In the genomic region with DNA sequence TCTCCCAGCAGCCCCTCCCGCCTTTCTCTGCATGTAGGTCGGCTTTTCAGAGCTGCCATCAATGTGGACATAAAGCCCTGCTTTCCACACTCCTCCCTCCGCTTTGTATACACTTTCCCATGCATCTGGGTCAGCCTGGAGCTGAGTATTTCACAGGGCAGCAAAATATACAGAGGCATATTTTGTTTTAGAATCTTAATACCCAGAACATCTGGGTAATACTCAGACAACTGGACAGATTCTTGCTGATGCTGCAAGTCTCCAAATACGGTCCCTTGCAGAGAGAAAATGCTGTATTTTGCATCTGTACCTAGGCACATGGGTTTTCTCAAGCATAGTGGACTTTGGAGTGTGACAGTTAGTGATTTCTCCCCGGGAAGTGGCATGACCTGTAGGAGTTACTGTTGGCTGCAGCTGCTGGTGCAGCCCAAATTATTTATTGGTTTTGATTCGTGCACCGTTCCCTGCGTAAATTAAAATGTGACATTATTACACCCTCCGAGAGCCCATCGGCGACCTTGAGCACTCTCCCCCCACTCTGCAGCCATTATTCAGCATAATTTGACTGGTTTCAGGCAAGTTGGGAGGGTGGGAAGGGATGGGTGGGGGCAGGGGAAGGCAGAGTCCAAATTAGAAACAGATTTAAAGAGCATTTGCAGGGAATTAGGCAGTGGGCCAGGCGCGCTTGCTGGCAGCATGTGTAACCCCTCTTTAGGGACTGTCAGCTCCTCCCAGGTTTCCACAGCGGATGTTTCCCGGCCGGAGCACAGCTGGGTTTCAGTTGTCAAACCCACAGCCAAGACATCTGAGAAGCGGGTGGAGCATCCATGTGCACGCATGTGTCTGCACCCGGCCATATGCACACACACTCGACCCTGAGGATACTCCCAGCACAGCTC, we compare ENCODE assay signal across 10 cellular contexts.
DNase-seq lines count a peak whose midpoint lies in the region; ATAC-seq and TF ChIP-seq lines count a peak whose summit lies in the region.
"Had no signal": no experiment of that assay in that cellular context is flagged by ENCODE, and none has a peak within 500 bp of the region (broad histone marks: within the 10 kb centered on the region; RNA-seq: fewer than 3 reads in every experiment).

No MANE protein-coding gene starts in this region.

- H3K27me3 ChIP-seq in BLaER1 (peaks cover 34% of the 10 kb centered on the region), fibroblast of lung (ENCODE audit: control insufficient read depth, insufficient read depth, low read length) (peaks cover 33% of the 10 kb centered on the region), transverse colon (no peaks in the 10 kb centered on the region)

- WGBS in transverse colon (ENCODE audit: low coverage in 1 of 2), 2 donors = 20 to 25% methylated on average over 8 to 20 of the region's 20 CpGs

- H3K27ac ChIP-seq in BLaER1 = no peak overlapping the region
- H3K27ac ChIP-seq in fibroblast of lung (ENCODE audit: insufficient read depth, low read length) = no peak overlapping the region
- H3K27ac ChIP-seq in transverse colon = peak overlapping the region in 2 of 4 donors; percentile 14 to 33

- in situ Hi-C loops in transverse colon (cut with MboI; ENCODE audit: low pct_ligation_motif_present in 1 of 4, low pct_unique_long_range_greater_than_20kb in 1 of 4, low sequenced_read_pairs in 3 of 4) = no loop called here

- H3K9me3 ChIP-seq in BLaER1 = no peaks in the 10 kb centered on the region
- H3K9me3 ChIP-seq in fibroblast of lung (ENCODE audit: control insufficient read depth, insufficient read depth, low read depth, low read length) = no peaks in the 10 kb centered on the region
- H3K9me3 ChIP-seq in transverse colon = no peaks in the 10 kb centered on the region

- CTCF ChIA-PET in activated CD4-positive, alpha-beta memory T cell treated with anti-CD3 and anti-CD28 coated beads, Interleukin-2, amount 10 ng/mL, durations not matched to agents 7 days and 5 days (lab: Charles Lee) = no interaction called here

- peak overlapping the region; percentile 72 for H3K27ac Mint-ChIP-seq in neural crest cell (ENCODE audit: unreplicated experiment)
- H3K27ac Mint-ChIP-seq in activated CD4-positive, alpha-beta memory T cell treated with anti-CD3 and anti-CD28 coated beads, Interleukin-2, amount 10 ng/mL, durations not matched to agents 7 days and 5 days = no peak overlapping the region
- H3K27ac Mint-ChIP-seq: CD8-positive, alpha-beta T cell; stimulated activated naive CD8-positive, alpha-beta T cell treated with anti-CD3 and anti-CD28 coated beads, Interleukin-15, Interleukin-2, amounts not matched to agents 100 ng/mL and 50 ng/mL, for 24 hours had no signal

- peaks cover 23% of the 10 kb centered on the region for H3K27me3 Mint-ChIP-seq in neural crest cell (ENCODE audit: low read depth)
- peaks cover 8% of the 10 kb centered on the region for H3K27me3 Mint-ChIP-seq in activated CD4-positive, alpha-beta memory T cell treated with anti-CD3 and anti-CD28 coated beads, Interleukin-2, amount 10 ng/mL, durations not matched to agents 7 days and 5 days

- H3K4me3 Mint-ChIP-seq in neural crest cell = no peak overlapping the region
- H3K4me3 Mint-ChIP-seq in activated CD4-positive, alpha-beta memory T cell treated with anti-CD3 and anti-CD28 coated beads, Interleukin-2, amount 10 ng/mL, durations not matched to agents 7 days and 5 days = no peak overlapping the region
- H3K4me3 Mint-ChIP-seq: CD8-positive, alpha-beta T cell; stimulated activated naive CD8-positive, alpha-beta T cell treated with anti-CD3 and anti-CD28 coated beads, Interleukin-15, Interleukin-2, amounts not matched to agents 100 ng/mL and 50 ng/mL, for 24 hours had no signal

- H3K4me3 ChIP-seq in BLaER1 (no peak overlapping the region), fibroblast of lung (replicated peaks in 1 of 4; ENCODE audit: control extremely low read depth in 1 of 4, insufficient read depth in 1 of 4, low read depth in 3 of 4, low read length in 4 of 4) (no peak overlapping the region), transverse colon (no peak overlapping the region)

- ATAC-seq in HG02759 (IDR thresholded peaks at IDR 0.05; ENCODE audit: unreplicated experiment) (no peak), HG03565 (IDR thresholded peaks at IDR 0.05; ENCODE audit: unreplicated experiment) (no peak)
- ATAC-seq: CD8-positive, alpha-beta T cell had no signal

- TF ChIP-seq POLR2A in transverse colon (IDR thresholded peaks at IDR 0.05) = no peak

- no peak overlapping the region for H2AFZ ChIP-seq in fibroblast of lung (ENCODE audit: low read length)

- no peaks in the 10 kb centered on the region for H3K36me3 Mint-ChIP-seq in neural crest cell (ENCODE audit: low read depth)
- peaks cover 2% of the 10 kb centered on the region for H3K36me3 Mint-ChIP-seq in activated CD4-positive, alpha-beta memory T cell treated with anti-CD3 and anti-CD28 coated beads, Interleukin-2, amount 10 ng/mL, durations not matched to agents 7 days and 5 days (ENCODE audit: low read depth)
- H3K36me3 Mint-ChIP-seq: CD8-positive, alpha-beta T cell had no signal

- H3K4me2 ChIP-seq in BLaER1 (peak overlapping the region; percentile 34), fibroblast of lung (ENCODE audit: extremely low read depth, insufficient read depth, low read length) (no peak overlapping the region)

- no peaks in the 10 kb centered on the region for H4K20me1 ChIP-seq in BLaER1
- no peaks in the 10 kb centered on the region for H4K20me1 ChIP-seq in fibroblast of lung (ENCODE audit: control insufficient read depth, extremely low read depth, insufficient read depth, low read length)

- peaks cover 43% of the 10 kb centered on the region for H3K4me1 Mint-ChIP-seq in neural crest cell
- H3K4me1 Mint-ChIP-seq in activated CD4-positive, alpha-beta memory T cell treated with anti-CD3 and anti-CD28 coated beads, Interleukin-2, amount 10 ng/mL, durations not matched to agents 7 days and 5 days = peaks cover 24% of the 10 kb centered on the region

- H3K9ac ChIP-seq in BLaER1 (no peak overlapping the region), fibroblast of lung (ENCODE audit: insufficient read depth, low read length) (no peak overlapping the region)

- no peaks in the 10 kb centered on the region for H3K36me3 ChIP-seq in BLaER1
- H3K36me3 ChIP-seq in fibroblast of lung (ENCODE audit: control insufficient read depth, insufficient read depth, low read length) = no peaks in the 10 kb centered on the region
- H3K36me3 ChIP-seq in transverse colon = no peaks in the 10 kb centered on the region

- H3K4me1 ChIP-seq in BLaER1 (peaks cover 36% of the 10 kb centered on the region), fibroblast of lung (ENCODE audit: control insufficient read depth, extremely low read depth, insufficient read depth, low read length) (peaks cover 4% of the 10 kb centered on the region), transverse colon (peaks cover 9 to 20% (median 16%) of the 10 kb centered on the region in 4 donors)

- DNase-seq in NCI-H2227 (lab: John Stamatoyannopoulos, UW; ENCODE audit: unreplicated experiment) (peak; percentile 69), fibroblast of lung (ENCODE audit: low read depth in 2 of 2) (peak; percentile 60 to 88), neural crest cell (ENCODE audit: low read depth, low spot score) (no peak), transverse colon (no peak)
- DNase-seq in activated CD4-positive, alpha-beta memory T cell treated with anti-CD3 and anti-CD28 coated beads, Interleukin-2, amount 10 ng/mL, durations not matched to agents 7 days and 5 days = no peak

- TF ChIP-seq CTCF in fibroblast of lung (conservative IDR thresholded peaks at IDR 0.05 in 1 of 2, IDR thresholded peaks at IDR 0.05 in 1 of 2; ENCODE audit: low read depth in 1 of 2, low read length in 2 of 2) (no peak), neural crest cell (conservative IDR thresholded peaks at IDR 0.05) (no peak), transverse colon (IDR thresholded peaks at IDR 0.05) (no peak)

- TF ChIP-seq EP300 in transverse colon (IDR thresholded peaks at IDR 0.05; ENCODE audit: low read depth) = no peak

- no peaks in the 10 kb centered on the region for H3K79me2 ChIP-seq in fibroblast of lung (ENCODE audit: control insufficient read depth, insufficient read depth, low read length)

- intact Hi-C loops in transverse colon (cut with DNase I; ENCODE audit: low total_unique reads) = no loop called here

- POLR2A ChIA-PET in activated CD4-positive, alpha-beta memory T cell treated with anti-CD3 and anti-CD28 coated beads, Interleukin-2, amount 10 ng/mL, durations not matched to agents 7 days and 5 days (lab: Charles Lee) = no interaction called here

- H3K9me3 Mint-ChIP-seq in neural crest cell = no peaks in the 10 kb centered on the region
- H3K9me3 Mint-ChIP-seq in activated CD4-positive, alpha-beta memory T cell treated with anti-CD3 and anti-CD28 coated beads, Interleukin-2, amount 10 ng/mL, durations not matched to agents 7 days and 5 days = no peaks in the 10 kb centered on the region
- H3K9me3 Mint-ChIP-seq: CD8-positive, alpha-beta T cell; stimulated activated naive CD8-positive, alpha-beta T cell treated with anti-CD3 and anti-CD28 coated beads, Interleukin-15, Interleukin-2, amounts not matched to agents 100 ng/mL and 50 ng/mL, for 24 hours had no signal

Comparison
In these comparisons a context has a peak if more than half of its experiments do, and no peak if none do; other contexts are left out.
1. DNase-seq: peak in NCI-H2227 (single experiment) and fibroblast of lung (2 of 2); none in neural crest cell (single experiment), transverse colon (single experiment) and activated CD4-positive, alpha-beta memory T cell treated with anti-CD3 and anti-CD28 coated beads, Interleukin-2, amount 10 ng/mL, durations not matched to agents 7 days and 5 days (single experiment).